9 cellular contexts compared by ENCODE assay signal in genomic region chr5:132473019-132473531, GRCh38. TPM values are rescaled to one million over a fixed set of nuclear protein-coding genes. Genes with fewer than 3 reads are reported as not detected.
DNase-seq lines count a peak whose midpoint lies in the region; ATAC-seq and TF ChIP-seq lines count a peak whose summit lies in the region.
"Had no signal": no experiment of that assay in that cellular context is flagged by ENCODE, and none has a peak within 500 bp of the region (broad histone marks: within the 10 kb centered on the region; RNA-seq: fewer than 3 reads in every experiment).

No MANE protein-coding gene starts in this region.

- peak overlapping the region; percentile 94 for H3K27ac Mint-ChIP-seq in activated CD4-positive, alpha-beta memory T cell treated with anti-CD3 and anti-CD28 coated beads, Interleukin-2, amount 10 ng/mL, durations not matched to agents 7 days and 5 days
- peak overlapping the region; percentile 89 to 97 (median 96) for H3K27ac Mint-ChIP-seq in naive thymus-derived CD4-positive, alpha-beta T cell

- peak; percentile 78 for ATAC-seq in GM19025 (IDR thresholded peaks at IDR 0.05; ENCODE audit: low read depth, unreplicated experiment)
- ATAC-seq in HG03066 (IDR thresholded peaks at IDR 0.05; ENCODE audit: low read depth, unreplicated experiment) = peak; percentile 82
- peak; percentile 85 for ATAC-seq in naive thymus-derived CD4-positive, alpha-beta T cell

- peaks cover 90% of the 10 kb centered on the region for H3K4me1 Mint-ChIP-seq in activated CD4-positive, alpha-beta memory T cell treated with anti-CD3 and anti-CD28 coated beads, Interleukin-2, amount 10 ng/mL, durations not matched to agents 7 days and 5 days
- H3K4me1 Mint-ChIP-seq in naive thymus-derived CD4-positive, alpha-beta T cell = peaks cover 45 to 89% (median 87%) of the 10 kb centered on the region in 7 donors

- CTCF ChIA-PET in activated CD4-positive, alpha-beta memory T cell treated with anti-CD3 and anti-CD28 coated beads, Interleukin-2, amount 10 ng/mL, durations not matched to agents 7 days and 5 days (lab: Charles Lee) = interaction anchor here (0.7 to 5.7 kb wide), 12 partner anchors 9 to 245 kb away, joined by 3 to 48 read pairs (median 6); partner anchors contain the start of gene IRF1
- CTCF ChIA-PET in naive thymus-derived CD4-positive, alpha-beta T cell (lab: Charles Lee) = interaction anchor here (1.0 to 4.9 kb wide), 11 partner anchors 16 to 86 kb away, joined by 3 to 23 read pairs (median 4); partner anchors contain the start of gene IRF1

- no peaks in the 10 kb centered on the region for H3K9me3 Mint-ChIP-seq in activated CD4-positive, alpha-beta memory T cell treated with anti-CD3 and anti-CD28 coated beads, Interleukin-2, amount 10 ng/mL, durations not matched to agents 7 days and 5 days
- H3K9me3 Mint-ChIP-seq in naive thymus-derived CD4-positive, alpha-beta T cell = peaks cover 0 to 10% (median 0%) of the 10 kb centered on the region in 11 donors

- H3K4me3 Mint-ChIP-seq in activated CD4-positive, alpha-beta memory T cell treated with anti-CD3 and anti-CD28 coated beads, Interleukin-2, amount 10 ng/mL, durations not matched to agents 7 days and 5 days = peak overlapping the region; percentile 28
- H3K4me3 Mint-ChIP-seq in naive thymus-derived CD4-positive, alpha-beta T cell = peak overlapping the region in 9 of 10 donors; percentile 2 to 77 (median 68)

- peaks cover 48 to 88% of the 10 kb centered on the region in 2 donors for H3K4me1 ChIP-seq in naive thymus-derived CD4-positive, alpha-beta T cell (ENCODE audit: control insufficient read depth in 2 of 2, insufficient read depth in 2 of 2, low read length in 2 of 2)
- no peaks in the 10 kb centered on the region for H3K4me1 ChIP-seq in prostate gland (replicated peaks)

- no peak overlapping the region for H3K4me3 ChIP-seq in naive thymus-derived CD4-positive, alpha-beta T cell (ENCODE audit: low read length)
- H3K4me3 ChIP-seq in prostate gland = no peak overlapping the region
- H3K4me3 ChIP-seq: dorsolateral prefrontal cortex had no signal

- TF ChIP-seq CTCF in prostate gland (IDR thresholded peaks at IDR 0.05) = no peak

- DNase-seq in activated CD4-positive, alpha-beta memory T cell treated with anti-CD3 and anti-CD28 coated beads, Interleukin-2, amount 10 ng/mL, durations not matched to agents 7 days and 5 days = peak; percentile 94
- DNase-seq in naive thymus-derived CD4-positive, alpha-beta T cell = peak; percentile 53 to 93 (median 88)
- DNase-seq in posterior vena cava (ENCODE audit: low spot score) (no peak), prostate gland (ENCODE audit: low spot score) (no peak), cortex of kidney (lab: John Stamatoyannopoulos, UW) (no peak), NCI-H1092 treated with DMSO at 0.1 percent for 48 hours (lab: John Stamatoyannopoulos, UW) (no peak)

- H3K9me3 ChIP-seq in naive thymus-derived CD4-positive, alpha-beta T cell (ENCODE audit: control insufficient read depth in 2 of 3, low read length in 3 of 3) = no peaks in the 10 kb centered on the region
- no peaks in the 10 kb centered on the region for H3K9me3 ChIP-seq in prostate gland

- no peak for TF ChIP-seq POLR2A in prostate gland (IDR thresholded peaks at IDR 0.05)

- H3K36me3 ChIP-seq in naive thymus-derived CD4-positive, alpha-beta T cell (ENCODE audit: control insufficient read depth in 2 of 3, insufficient read depth in 3 of 3, low read length in 3 of 3) = no peaks in the 10 kb centered on the region
- H3K36me3 ChIP-seq in prostate gland = no peaks in the 10 kb centered on the region

- POLR2A ChIA-PET in activated CD4-positive, alpha-beta memory T cell treated with anti-CD3 and anti-CD28 coated beads, Interleukin-2, amount 10 ng/mL, durations not matched to agents 7 days and 5 days (lab: Charles Lee) = interaction anchor here (0.9 to 33.4 kb wide), 9 partner anchors 8 to 62 kb away, joined by 3 to 1155 read pairs (median 34); partner anchors contain the start of gene IRF1
- POLR2A ChIA-PET in naive thymus-derived CD4-positive, alpha-beta T cell (lab: Charles Lee) = interaction anchor here (0.9 to 13.1 kb wide), 17 partner anchors 9 to 66 kb away, joined by 3 to 222 read pairs (median 12); partner anchors contain the start of gene IRF1

- WGBS in prostate gland = 92% methylated on average over 8 of the region's 8 CpGs

- no peaks in the 10 kb centered on the region for H3K27me3 ChIP-seq in naive thymus-derived CD4-positive, alpha-beta T cell (ENCODE audit: control insufficient read depth in 2 of 2, insufficient read depth in 2 of 2, low read length in 2 of 2)
- no peaks in the 10 kb centered on the region for H3K27me3 ChIP-seq in prostate gland (replicated peaks; ENCODE audit: insufficient read depth)
- H3K27me3 ChIP-seq: dorsolateral prefrontal cortex had no signal

- peak overlapping the region; percentile 62 for H3K27ac ChIP-seq in naive thymus-derived CD4-positive, alpha-beta T cell (ENCODE audit: low read depth, low read length)
- H3K27ac ChIP-seq in prostate gland = no peak overlapping the region
- H3K27ac ChIP-seq: dorsolateral prefrontal cortex had no signal

- intact Hi-C loops in naive thymus-derived CD4-positive, alpha-beta T cell (cut with micrococcal nuclease) = loop anchor here (1.0 to 2.0 kb wide), 8 partner anchors 9 to 54 kb away; partner anchors contain the start of gene IRF1 (in 2 of the 2)
- intact Hi-C loops in posterior vena cava (cut with DNase I) (no loop called here), prostate gland (cut with DNase I) (no loop called here)

- H3K36me3 Mint-ChIP-seq in activated CD4-positive, alpha-beta memory T cell treated with anti-CD3 and anti-CD28 coated beads, Interleukin-2, amount 10 ng/mL, durations not matched to agents 7 days and 5 days (ENCODE audit: low read depth) = peaks cover 49% of the 10 kb centered on the region
- peaks cover 0 to 26% (median 5%) of the 10 kb centered on the region in 5 donors for H3K36me3 Mint-ChIP-seq in naive thymus-derived CD4-positive, alpha-beta T cell

- H3K27me3 Mint-ChIP-seq in activated CD4-positive, alpha-beta memory T cell treated with anti-CD3 and anti-CD28 coated beads, Interleukin-2, amount 10 ng/mL, durations not matched to agents 7 days and 5 days = no peaks in the 10 kb centered on the region
- no peaks in the 10 kb centered on the region for H3K27me3 Mint-ChIP-seq in naive thymus-derived CD4-positive, alpha-beta T cell

RNA-seq across cellular contexts. Expression of gene IRF1, which starts 17.5 kb away (rescaled TPM):
- 100 to 1,000 TPM; 231 to 239 TPM for total RNA-seq in activated CD4-positive, alpha-beta memory T cell treated with anti-CD3 and anti-CD28 coated beads, Interleukin-2, amount 10 ng/mL, durations not matched to agents 7 days and 5 days
- 100 to 1,000 TPM; 118 to 632 (median 549) TPM for total RNA-seq in naive thymus-derived CD4-positive, alpha-beta T cell
- 100 to 1,000 TPM; 148 to 174 TPM for polyA plus RNA-seq in naive thymus-derived CD4-positive, alpha-beta T cell
- 10 to 100 TPM; 18.7 to 20.5 TPM for total RNA-seq in posterior vena cava
- total RNA-seq in prostate gland = 10 to 100 TPM; 42.2 to 47.0 TPM

Comparison
In these comparisons a context has a peak if more than half of its experiments do, and no peak if none do; other contexts are left out.
1. DNase-seq: peak in activated CD4-positive, alpha-beta memory T cell treated with anti-CD3 and anti-CD28 coated beads, Interleukin-2, amount 10 ng/mL, durations not matched to agents 7 days and 5 days (single experiment) and naive thymus-derived CD4-positive, alpha-beta T cell (9 of 9); none in posterior vena cava (single experiment), prostate gland (single experiment), cortex of kidney (single experiment) and NCI-H1092 treated with DMSO at 0.1 percent for 48 hours (single experiment).
2. intact Hi-C loops: an anchor here in naive thymus-derived CD4-positive, alpha-beta T cell (1.0 to 2.0 kb wide); none called in posterior vena cava and prostate gland.
3. Peak in every context shown above with its lines, with median percentiles within 50 percentile points of each other: ATAC-seq.